ENCODE assay signal across 8 cellular contexts in genomic region chr1:234601217-234602017, GRCh38. TPM values are rescaled to one million over a fixed set of nuclear protein-coding genes. Genes with fewer than 3 reads are reported as not detected.
A peak's percentile ranks its signal among the peaks of the same experiment; 100 is the strongest.
DNase-seq lines count a peak whose midpoint lies in the region; ATAC-seq and TF ChIP-seq lines count a peak whose summit lies in the region.

No MANE protein-coding gene starts in this region.

- H3K4me1 ChIP-seq in skeletal muscle satellite cell (ENCODE audit: control insufficient read depth, insufficient read depth, low read length), result peaks cover 57% of the 10 kb centered on the region

- H3K36me3 Mint-ChIP-seq in T-helper 2 cell treated with Interferon-gamma antibody and Interleukin-4, amounts not matched to agents 5 μg/mL and 100 μg/mL, for 36 hours (ENCODE audit: low read depth), result peaks cover 39% of the 10 kb centered on the region

- H3K4me3 ChIP-seq in fibroblast of pulmonary artery (replicated peaks; ENCODE audit: low read depth, low read length) (no peak overlapping the region), skeletal muscle satellite cell (ENCODE audit: low read length) (peak overlapping the region; percentile 69)

- peak overlapping the region; percentile 97 for H3K9ac ChIP-seq in skeletal muscle satellite cell (ENCODE audit: low read depth, low read length)

- H3K9me3 Mint-ChIP-seq in T-helper 2 cell treated with Interferon-gamma antibody and Interleukin-4, amounts not matched to agents 5 μg/mL and 100 μg/mL, for 36 hours, result no peaks in the 10 kb centered on the region

- peak; percentile 43 for DNase-seq in DMS 273 treated with DMSO at 0.1 percent for 48 hours (lab: John Stamatoyannopoulos, UW)
- no peak for DNase-seq in T-helper 2 cell treated with Interferon-gamma antibody and Interleukin-4, amounts not matched to agents 5 μg/mL and 100 μg/mL, for 36 hours (ENCODE audit: low spot score)
- peak; percentile 73 for DNase-seq in fibroblast of pulmonary artery (ENCODE audit: low read depth)
- DNase-seq in NCI-H226, result no peak
- DNase-seq in activated CD4-positive, alpha-beta T cell treated with anti-CD3 and anti-CD28 coated beads for 48 hours, result no peak

- no peak for TF ChIP-seq EP300 in Ishikawa (IDR thresholded peaks at IDR 0.05; ENCODE audit: borderline replicate concordance)

- H3K4me1 Mint-ChIP-seq in T-helper 2 cell treated with Interferon-gamma antibody and Interleukin-4, amounts not matched to agents 5 μg/mL and 100 μg/mL, for 36 hours (ENCODE audit: low read depth), result peaks cover 63% of the 10 kb centered on the region

- no peak for ATAC-seq in GM18858 (IDR thresholded peaks at IDR 0.05; ENCODE audit: unreplicated experiment)

- TF ChIP-seq CTCF in fibroblast of pulmonary artery (IDR thresholded peaks at IDR 0.05; ENCODE audit: low read length, missing control alignments), result no peak

- peaks cover 35% of the 10 kb centered on the region for H3K36me3 ChIP-seq in skeletal muscle satellite cell (ENCODE audit: insufficient read depth, low read length)

- TF ChIP-seq RAD21 in Ishikawa (IDR thresholded peaks at IDR 0.05; ENCODE audit: low read depth), result no peak

- H3K4me3 Mint-ChIP-seq in T-helper 2 cell treated with Interferon-gamma antibody and Interleukin-4, amounts not matched to agents 5 μg/mL and 100 μg/mL, for 36 hours, result peak overlapping the region; percentile 69

- peak overlapping the region; percentile 89 for H3K27ac Mint-ChIP-seq in T-helper 2 cell treated with Interferon-gamma antibody and Interleukin-4, amounts not matched to agents 5 μg/mL and 100 μg/mL, for 36 hours

- no peaks in the 10 kb centered on the region for H3K27me3 Mint-ChIP-seq in T-helper 2 cell treated with Interferon-gamma antibody and Interleukin-4, amounts not matched to agents 5 μg/mL and 100 μg/mL, for 36 hours (ENCODE audit: low read depth)

- no peaks in the 10 kb centered on the region for H3K27me3 ChIP-seq in skeletal muscle satellite cell (ENCODE audit: control insufficient read depth, insufficient read depth, low read length)

- no peaks in the 10 kb centered on the region for H3K9me3 ChIP-seq in skeletal muscle satellite cell (replicated peaks; ENCODE audit: low read length)

- H3K4me2 ChIP-seq in skeletal muscle satellite cell (ENCODE audit: low read length), result peak overlapping the region; percentile 81

TF ChIP-seq in Ishikawa, 13 proteins besides CTCF, POLR2A, EP300 and RAD21:
- no peak for TF ChIP-seq EGR1 (IDR thresholded peaks at IDR 0.05)
- TF ChIP-seq CEBPB (IDR thresholded peaks at IDR 0.05), result peak; percentile 95

RNA-seq across cellular contexts. Expression of gene IRF2BP2, which starts 8.6 kb away (rescaled TPM):
- 61.6 and 73.8 TPM in 2 replicates for total RNA-seq in skeletal muscle satellite cell (2012; rRNA removed)

Comparison
In these comparisons a context has a peak if more than half of its experiments do, and no peak if none do; other contexts are left out.
1. DNase-seq: peak in DMS 273 treated with DMSO at 0.1 percent for 48 hours (single experiment) and fibroblast of pulmonary artery (single experiment); none in T-helper 2 cell treated with Interferon-gamma antibody and Interleukin-4, amounts not matched to agents 5 μg/mL and 100 μg/mL, for 36 hours (single experiment), NCI-H226 (single experiment) and activated CD4-positive, alpha-beta T cell treated with anti-CD3 and anti-CD28 coated beads for 48 hours (single experiment).